In genomic region chr1:101137144-101138126, GRCh38 we compare ENCODE assay signal across 1 cellular context.
TF ChIP-seq lines count a peak whose summit lies in the region.

No MANE protein-coding gene starts in this region.

TF ChIP-seq in HepG2, 621 proteins besides CTCF, POLR2A, EP300 and RAD21 (continued from another document and continues in another):
- TF ChIP-seq TARDBP (CRISPR knock-in tag; IDR thresholded peaks at IDR 0.05) (no peak; the same call in 1 of the 2 replicates), RARA (CRISPR knock-in tag; IDR thresholded peaks at IDR 0.05) (0 out of 2 replicates have a peak, but pooled peaks have one; percentile 13), ZGPAT (CRISPR knock-in tag; IDR thresholded peaks at IDR 0.05) (0 out of 2 replicates have a peak, but pooled peaks have one; percentile 11), HCFC1 (IDR thresholded peaks at IDR 0.05; ENCODE audit: low read depth, low read length) (no peak), POGZ (CRISPR knock-in tag; IDR thresholded peaks at IDR 0.05) (0 out of 2 replicates have a peak, but pooled peaks have one; percentile 15), SKIL (CRISPR knock-in tag; IDR thresholded peaks at IDR 0.05; ENCODE audit: borderline replicate concordance) (0 out of 2 replicates have a peak, but pooled peaks have one; percentile 17), ARID5B (CRISPR knock-in tag; IDR thresholded peaks at IDR 0.05) (peak; percentile 72), ZNF644 (CRISPR knock-in tag; IDR thresholded peaks at IDR 0.05; ENCODE audit: low read depth) (no peak), TSC22D2 (CRISPR knock-in tag; IDR thresholded peaks at IDR 0.05; ENCODE audit: borderline replicate concordance) (no peak), PPARG (CRISPR knock-in tag; conservative IDR thresholded peaks at IDR 0.05) (no peak), ZBTB10 (CRISPR knock-in tag; IDR thresholded peaks at IDR 0.05; ENCODE audit: borderline replicate concordance) (no peak), SPEN (CRISPR knock-in tag; IDR thresholded peaks at IDR 0.05; ENCODE audit: low read depth) (no peak), ZNF878 (CRISPR knock-in tag; IDR thresholded peaks at IDR 0.05) (no peak; the same call in 1 of the 2 replicates), TBL1XR1 (IDR thresholded peaks at IDR 0.05; ENCODE audit: borderline replicate concordance, low read length, partially characterized antibody) (no peak), GATAD2A (CRISPR knock-in tag; IDR thresholded peaks at IDR 0.05) (peak; percentile 58), STAT5B (CRISPR knock-in tag; IDR thresholded peaks at IDR 0.05) (no peak), ZSCAN29 (CRISPR knock-in tag; conservative IDR thresholded peaks at IDR 0.05) (no peak), STAT6 (CRISPR knock-in tag; IDR thresholded peaks at IDR 0.05; ENCODE audit: borderline replicate concordance) (no peak), SMYD3 (CRISPR knock-in tag; IDR thresholded peaks at IDR 0.05) (no peak), PRDM4 (CRISPR knock-in tag; IDR thresholded peaks at IDR 0.05; ENCODE audit: borderline replicate concordance) (no peak), ZNF879 (CRISPR knock-in tag; IDR thresholded peaks at IDR 0.05) (no peak), RORA (CRISPR knock-in tag; IDR thresholded peaks at IDR 0.05) (no peak), FOXA1 (IDR thresholded peaks at IDR 0.05) (no peak), FOXA1 (CRISPR knock-in tag; IDR thresholded peaks at IDR 0.05) (no peak), ZBTB4 (CRISPR knock-in tag; IDR thresholded peaks at IDR 0.05; ENCODE audit: borderline replicate concordance) (no peak), FOXM1 (CRISPR knock-in tag; IDR thresholded peaks at IDR 0.05) (no peak), ETV6 (CRISPR knock-in tag; conservative IDR thresholded peaks at IDR 0.05) (no peak), HNF4G (IDR thresholded peaks at IDR 0.05; ENCODE audit: borderline replicate concordance, low read depth, low read length) (peak; percentile 43), HNF4G (CRISPR knock-in tag; IDR thresholded peaks at IDR 0.05; ENCODE audit: borderline replicate concordance, low read depth) (no peak), ZNF30 (CRISPR knock-in tag; IDR thresholded peaks at IDR 0.05) (no peak), ELF3 (CRISPR knock-in tag; IDR thresholded peaks at IDR 0.05) (no peak), ZNF414 (CRISPR knock-in tag; IDR thresholded peaks at IDR 0.05) (no peak), ZNF83 (CRISPR knock-in tag; IDR thresholded peaks at IDR 0.05; ENCODE audit: borderline replicate concordance) (no peak), ZNF580 (CRISPR knock-in tag; IDR thresholded peaks at IDR 0.05; ENCODE audit: borderline replicate concordance, low read depth) (no peak), MIXL1 (CRISPR knock-in tag; IDR thresholded peaks at IDR 0.05) (0 out of 2 replicates have a peak, but pooled peaks have one; percentile 9), ARID3A (IDR thresholded peaks at IDR 0.05; ENCODE audit: low read depth, low read length) (peak; percentile 20; the same call in 1 of the 2 replicates), ZNF383 (CRISPR knock-in tag; IDR thresholded peaks at IDR 0.05; ENCODE audit: borderline replicate concordance) (no peak), NCOA2 (CRISPR knock-in tag; IDR thresholded peaks at IDR 0.05) (peak; percentile 51; the same call in 1 of the 2 replicates)
